In the genomic region with DNA sequence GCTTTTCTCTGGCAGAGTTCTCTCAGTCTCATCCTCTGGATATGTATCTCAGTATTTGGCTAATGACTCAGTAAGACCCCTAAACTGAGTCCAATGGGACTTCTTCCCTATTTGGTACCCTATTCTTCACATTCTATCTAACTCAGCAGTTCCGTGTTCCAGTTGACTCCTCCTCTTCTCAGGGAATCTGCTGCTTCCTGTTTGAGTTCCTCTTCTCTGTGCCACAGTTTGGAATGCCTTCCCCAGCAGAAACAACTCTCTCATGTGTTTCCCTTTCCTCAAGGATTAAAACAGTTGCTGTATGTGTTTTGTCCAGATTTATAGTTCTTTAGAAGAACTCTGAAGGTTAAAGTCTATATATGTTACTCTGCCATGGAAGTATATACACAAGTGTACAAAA, we compare ENCODE assay signal across 20 cellular contexts.
DNase-seq lines count a peak whose midpoint lies in the region; FAIRE-seq and TF ChIP-seq lines count a peak whose summit lies in the region.
"Had no signal": no experiment of that assay in that cellular context is flagged by ENCODE, and none has a peak within 500 bp of the region (broad histone marks: within the 10 kb centered on the region; RNA-seq: fewer than 3 reads in every experiment).

No MANE protein-coding gene starts in this region.

- H3K36me3 Mint-ChIP-seq in MCF 10A (ENCODE audit: insufficient read depth, unreplicated experiment), result no peaks in the 10 kb centered on the region

- WGBS in mammary epithelial cell (ENCODE audit: low coverage, missing lambda C conversion rate), result 46% methylated on average over 1 of the region's 1 CpG
- no CpG with 5 or more reads among the region's 1 CpG for WGBS in mesendoderm (ENCODE audit: extremely low coverage, insufficient coverage, low lambda C conversion rate)
- 21% methylated on average over 1 of the region's 1 CpG for WGBS in smooth muscle cell (ENCODE audit: low lambda C conversion rate)

- H3K9me3 ChIP-seq in mammary epithelial cell (replicated peaks; ENCODE audit: insufficient read depth, low read length), result no peaks in the 10 kb centered on the region
- no peaks in the 10 kb centered on the region for H3K9me3 ChIP-seq in endothelial cell of umbilical vein (replicated peaks; ENCODE audit: control insufficient read depth, insufficient read depth, low read length)
- no peaks in the 10 kb centered on the region for H3K9me3 ChIP-seq in smooth muscle cell (replicated peaks; ENCODE audit: low read depth)

- no peak overlapping the region for H2BK120ac ChIP-seq in mesendoderm (ENCODE audit: low read depth, low read length)

- no peak overlapping the region for H3K23ac ChIP-seq in mesendoderm (ENCODE audit: low read length)

- no peaks in the 10 kb centered on the region for H4K20me1 ChIP-seq in mammary epithelial cell (ENCODE audit: insufficient read depth, low read length)
- H4K20me1 ChIP-seq in endothelial cell of umbilical vein (replicated peaks; ENCODE audit: control insufficient read depth, extremely low read depth, insufficient read depth, low read length), result no peaks in the 10 kb centered on the region
- H4K20me1 ChIP-seq in smooth muscle cell (ENCODE audit: low read depth), result no peaks in the 10 kb centered on the region

- no peaks in the 10 kb centered on the region for H3K79me1 ChIP-seq in mesendoderm (ENCODE audit: low read length)

- no peak for FAIRE-seq in endothelial cell of umbilical vein (lab: Jason Lieb, UNC)
- FAIRE-seq: GM12891 had no signal

- H3K9me1 ChIP-seq in endothelial cell of umbilical vein (replicated peaks; ENCODE audit: control insufficient read depth, extremely low read depth, insufficient read depth, low read length), result no peaks in the 10 kb centered on the region

- H2BK15ac ChIP-seq in mesendoderm (replicated peaks; ENCODE audit: low read depth), result peak overlapping the region; percentile 57

- no peak for TF ChIP-seq POLR2A in endothelial cell of umbilical vein (IDR thresholded peaks at IDR 0.05; ENCODE audit: low read depth, low read length)

- BruUV-seq in mammary epithelial cell (replicated peaks; lab: Mats Ljungman, UMichigan) (no TSS peak), MCF 10A (replicated peaks; lab: Mats Ljungman, UMichigan) (no TSS peak), endothelial cell of umbilical vein (replicated peaks; lab: Mats Ljungman, UMichigan) (no TSS peak)

- H4K5ac ChIP-seq in mesendoderm (ENCODE audit: low read length), result no peak overlapping the region

- no peak overlapping the region for H2AK5ac ChIP-seq in mesendoderm (ENCODE audit: low read length)

- H3K4me3 ChIP-seq in mammary epithelial cell (replicated peaks in 1 of 3; ENCODE audit: insufficient read depth in 1 of 3, low read depth in 2 of 3, low read length in 3 of 3) (no peak overlapping the region), endothelial cell of umbilical vein (replicated peaks in 1 of 3; ENCODE audit: insufficient read depth in 1 of 3, low read depth in 1 of 3, low read length in 3 of 3) (no peak overlapping the region), mesendoderm (ENCODE audit: low read length) (no peak overlapping the region), smooth muscle cell (no peak overlapping the region)

- in situ Hi-C loops in mammary epithelial cell (cut with MboI; ENCODE audit: low sequenced_read_pairs in 2 of 2), result no loop called here

- H3K4me1 ChIP-seq in mammary epithelial cell (ENCODE audit: insufficient read depth, low read length), result no peaks in the 10 kb centered on the region
- H3K4me1 ChIP-seq in endothelial cell of umbilical vein (ENCODE audit: control insufficient read depth, extremely low read depth, insufficient read depth, low read length), result no peaks in the 10 kb centered on the region
- H3K4me1 ChIP-seq in mesendoderm (ENCODE audit: control insufficient read depth, low read depth, low read length), result peaks cover 2% of the 10 kb centered on the region
- H3K4me1 ChIP-seq in smooth muscle cell (ENCODE audit: low read depth), result peaks cover 3% of the 10 kb centered on the region

- POLR2A ChIA-PET in MCF 10A (lab: Yijun Ruan, JAX), result no interaction called here
- POLR2A ChIA-PET in endothelial cell of umbilical vein (lab: Charles Lee), result no interaction called here

- dilution Hi-C loops in mammary epithelial cell (cut with HindIII; ENCODE audit: low sequenced_read_pairs) (no loop called here), endothelial cell of umbilical vein (cut with MboI; ENCODE audit: extremely low pct_ligation_motif_present, low sequenced_read_pairs) (no loop called here)

- DNase-seq in mammary epithelial cell (no peak), MCF 10A (ENCODE audit: unreplicated experiment) (no peak), endothelial cell of umbilical vein (ENCODE audit: low read depth, low spot score) (no peak), mesendoderm (peak; percentile 28), smooth muscle cell (lab: John Stamatoyannopoulos, UW; ENCODE audit: unreplicated experiment) (no peak), NCI-H1092 treated with DMSO at 0.1 percent for 48 hours (lab: John Stamatoyannopoulos, UW) (no peak), pons (ENCODE audit: low spot score) (no peak)
- DNase-seq in stimulated activated CD4-positive, alpha-beta T cell treated with anti-CD3 and anti-CD28 coated beads, Interleukin-1b, Interleukin-23, amount 100 ng/mL, for 48 hours, result no peak
- DNase-seq: 8988T; C1 segment of cervical spinal cord; HCEC 1CT; MV-4-11; NCI-H1436 treated with DMSO at 0.1 percent for 48 hours; NCI-H2081 treated with DMSO at 0.1 percent for 48 hours; NCI-H226; NCI-H526; NK-92 treated with Interleukin-12 subunit alpha and Interleukin-12 subunit beta, amount 100 ng/mL, for 24 hours; OCI-M1 had no signal

- H3K27ac ChIP-seq in mammary epithelial cell (ENCODE audit: insufficient read depth, low read depth, low read length), result no peak overlapping the region
- H3K27ac ChIP-seq in endothelial cell of umbilical vein (ENCODE audit: insufficient read depth, low read depth, low read length), result no peak overlapping the region
- H3K27ac ChIP-seq in mesendoderm (ENCODE audit: low read depth, low read length), result no peak overlapping the region
- H3K27ac ChIP-seq in smooth muscle cell (ENCODE audit: low read depth), result no peak overlapping the region
- H3K27ac ChIP-seq: RWPE1 had no signal

- no peaks in the 10 kb centered on the region for H3K36me3 ChIP-seq in mammary epithelial cell (ENCODE audit: insufficient read depth, low read length)
- no peaks in the 10 kb centered on the region for H3K36me3 ChIP-seq in endothelial cell of umbilical vein (ENCODE audit: control insufficient read depth in 2 of 2, extremely low read depth in 1 of 2, insufficient read depth in 2 of 2, low read length in 2 of 2)
- no peaks in the 10 kb centered on the region for H3K36me3 ChIP-seq in mesendoderm (ENCODE audit: control insufficient read depth, insufficient read depth, low read length)
- H3K36me3 ChIP-seq in smooth muscle cell (ENCODE audit: low read depth), result no peaks in the 10 kb centered on the region

- H4K8ac ChIP-seq in mesendoderm (ENCODE audit: low read depth, low read length), result no peak overlapping the region

- H3K18ac ChIP-seq in mesendoderm (ENCODE audit: low read length), result no peak overlapping the region

- H3K9me3 Mint-ChIP-seq in MCF 10A (ENCODE audit: unreplicated experiment), result no peaks in the 10 kb centered on the region

- no peaks in the 10 kb centered on the region for H3K4me1 Mint-ChIP-seq in MCF 10A (ENCODE audit: insufficient read depth, unreplicated experiment)

- H3K56ac ChIP-seq in mesendoderm (ENCODE audit: low read length), result no peak overlapping the region

- peak overlapping the region; percentile 18 for H2AFZ ChIP-seq in mammary epithelial cell (ENCODE audit: low read depth, low read length)
- peak overlapping the region; percentile 70 for H2AFZ ChIP-seq in endothelial cell of umbilical vein (ENCODE audit: low read depth, low read length)
- peak overlapping the region; percentile 61 for H2AFZ ChIP-seq in smooth muscle cell (ENCODE audit: low read depth)

- H3K4me2 ChIP-seq in mammary epithelial cell (ENCODE audit: insufficient read depth, low read depth, low read length), result no peak overlapping the region
- H3K4me2 ChIP-seq in endothelial cell of umbilical vein (ENCODE audit: insufficient read depth, low read length), result no peak overlapping the region
- no peak overlapping the region for H3K4me2 ChIP-seq in mesendoderm (ENCODE audit: low read length)
- H3K4me2 ChIP-seq in smooth muscle cell, result no peak overlapping the region

- CTCF ChIA-PET in mammary epithelial cell (lab: Charles Lee; ENCODE audit: low non-redundant PET), result no interaction called here
- CTCF ChIA-PET in MCF 10A (lab: Yijun Ruan, JAX), result no interaction called here
- CTCF ChIA-PET in endothelial cell of umbilical vein (lab: Charles Lee), result no interaction called here

- no peak overlapping the region for H3K4me3 Mint-ChIP-seq in MCF 10A (ENCODE audit: unreplicated experiment)

- H3K27me3 Mint-ChIP-seq in MCF 10A (ENCODE audit: insufficient read depth, unreplicated experiment), result no peaks in the 10 kb centered on the region

- intact Hi-C loops in mammary epithelial cell (cut with micrococcal nuclease) (no loop called here), MCF 10A (cut with micrococcal nuclease) (no loop called here), endothelial cell of umbilical vein (cut with micrococcal nuclease) (no loop called here)

- H3K9ac ChIP-seq in mammary epithelial cell (ENCODE audit: insufficient read depth, low read length), result no peak overlapping the region
- H3K9ac ChIP-seq in endothelial cell of umbilical vein (replicated peaks; ENCODE audit: extremely low read depth, insufficient read depth, low read length), result no peak overlapping the region
- H3K9ac ChIP-seq in mesendoderm (ENCODE audit: low read length), result no peak overlapping the region
- no peak overlapping the region for H3K9ac ChIP-seq in smooth muscle cell (ENCODE audit: low read depth)

- H3K27ac Mint-ChIP-seq in MCF 10A (ENCODE audit: low read depth, unreplicated experiment), result no peak overlapping the region

- H2BK5ac ChIP-seq in mesendoderm (ENCODE audit: low read length), result no peak overlapping the region

- no peaks in the 10 kb centered on the region for H3K27me3 ChIP-seq in mammary epithelial cell (ENCODE audit: insufficient read depth, low read length)
- H3K27me3 ChIP-seq in endothelial cell of umbilical vein (ENCODE audit: control insufficient read depth in 2 of 2, insufficient read depth in 2 of 2, low read length in 2 of 2), result no peaks in the 10 kb centered on the region
- no peaks in the 10 kb centered on the region for H3K27me3 ChIP-seq in mesendoderm (ENCODE audit: insufficient read depth, low read length, poor library complexity)
- no peaks in the 10 kb centered on the region for H3K27me3 ChIP-seq in smooth muscle cell (ENCODE audit: low read depth)

- no peaks in the 10 kb centered on the region for H3K79me2 ChIP-seq in mammary epithelial cell (ENCODE audit: insufficient read depth, low read length)
- no peaks in the 10 kb centered on the region for H3K79me2 ChIP-seq in endothelial cell of umbilical vein (ENCODE audit: control insufficient read depth, insufficient read depth, low read length)
- no peaks in the 10 kb centered on the region for H3K79me2 ChIP-seq in mesendoderm (ENCODE audit: control insufficient read depth, insufficient read depth, low read length)
- H3K79me2 ChIP-seq in smooth muscle cell (ENCODE audit: low read depth), result no peaks in the 10 kb centered on the region

- H3F3A ChIP-seq in smooth muscle cell (ENCODE audit: low read depth), result no peaks in the 10 kb centered on the region

- H3K4ac ChIP-seq in mesendoderm (ENCODE audit: low read depth, low read length), result no peak overlapping the region

- TF ChIP-seq CTCF in mammary epithelial cell (conservative IDR thresholded peaks at IDR 0.05 in 1 of 2, IDR thresholded peaks at IDR 0.05 in 1 of 2; ENCODE audit: extremely low read depth in 1 of 2, insufficient read depth in 1 of 2, low read depth in 1 of 2, low read length in 2 of 2) (no peak), MCF 10A (IDR thresholded peaks at IDR 0.05; ENCODE audit: unreplicated experiment) (no peak), endothelial cell of umbilical vein (IDR thresholded peaks at IDR 0.05; ENCODE audit: extremely low read depth in 1 of 2, insufficient read depth in 1 of 2, low read depth in 1 of 2, low read length in 2 of 2) (no peak), smooth muscle cell (IDR thresholded peaks at IDR 0.05; ENCODE audit: borderline replicate concordance, insufficient read depth, poor library complexity, severe bottlenecking) (no peak)

Comparison
In these comparisons a context has a peak if more than half of its experiments do, and no peak if none do; other contexts are left out.
1. H2AFZ ChIP-seq: peak in every context shown above with its lines; median percentile 70 in endothelial cell of umbilical vein; 61 in smooth muscle cell; 18 in mammary epithelial cell.